Comparison of ENCODE assay signal across 8 cellular contexts in genomic region chr11:63682045-63682915, GRCh38. TPM values are rescaled to one million over a fixed set of nuclear protein-coding genes. Genes with fewer than 3 reads are reported as not detected.
A peak's percentile ranks its signal among the peaks of the same experiment; 100 is the strongest.
DNase-seq lines count a peak whose midpoint lies in the region; ATAC-seq, FAIRE-seq and TF ChIP-seq lines count a peak whose summit lies in the region.

No MANE protein-coding gene starts in this region.

- TF ChIP-seq POLR2A in A549 (IDR thresholded peaks at IDR 0.05; ENCODE audit: low read length) (no peak), GM18505 (IDR thresholded peaks at IDR 0.05; ENCODE audit: borderline replicate concordance, extremely low read depth, insufficient read depth, insufficient read length) (no peak)

- peaks cover 33% of the 10 kb centered on the region for H3K4me1 Mint-ChIP-seq in WTC11
- peaks cover 33% of the 10 kb centered on the region for H3K4me1 Mint-ChIP-seq in nephron

- DNase-seq in A549 (ENCODE audit: low read depth in 1 of 2, low spot score in 1 of 2) (peak; percentile 11 to 42), MG63 (peak; percentile 21), WTC11 (ENCODE audit: low spot score) (no peak), fibroblast of peridontal ligament (ENCODE audit: extremely low read depth) (peak; percentile 32), SKM-1 (lab: John Stamatoyannopoulos, UW; ENCODE audit: unreplicated experiment) (no peak)

- peak overlapping the region; percentile 84 for H3K27ac Mint-ChIP-seq in WTC11
- H3K27ac Mint-ChIP-seq in nephron = peak overlapping the region; percentile 75 to 91 (median 86)

- CTCF ChIA-PET in A549 (lab: Yijun Ruan, JAX) = interaction anchor here (0.7 to 3.6 kb wide), 13 partner anchors 9 to 801 kb away, joined by 3 to 26 read pairs (median 4); partner anchors contain the start of genes ATL3 and SLC3A2
- CTCF ChIA-PET in WTC11 (lab: Charles Lee) = interaction anchor here (0.6 to 3.0 kb wide), 11 partner anchors 9 to 1114 kb away, joined by 3 to 25 read pairs (median 4); partner anchors contain the start of genes ATL3 and STX5

- no peak for FAIRE-seq in A549 (lab: Jason Lieb, UNC)

- H3K36me3 ChIP-seq in MG63 = peaks cover 11% of the 10 kb centered on the region

- no peaks in the 10 kb centered on the region for H3K9me3 Mint-ChIP-seq in WTC11
- H3K9me3 Mint-ChIP-seq in nephron = no peaks in the 10 kb centered on the region

- peaks cover 32% of the 10 kb centered on the region for H3K4me1 ChIP-seq in A549

- H3K36me3 Mint-ChIP-seq in WTC11 = no peaks in the 10 kb centered on the region
- H3K36me3 Mint-ChIP-seq in nephron (ENCODE audit: low read depth) = no peaks in the 10 kb centered on the region

- peak overlapping the region; percentile 84 for H3K4me2 ChIP-seq in A549

- no peak for TF ChIP-seq EP300 in A549 (IDR thresholded peaks at IDR 0.05)

- TF ChIP-seq CTCF in A549 (IDR thresholded peaks at IDR 0.05) (no peak), WTC11 (IDR thresholded peaks at IDR 0.05) (no peak), nephron (IDR thresholded peaks at IDR 0.05; ENCODE audit: unreplicated experiment in 3 of 3) (peak; percentile 28 to 30 (median 29))

- peak overlapping the region; percentile 90 to 95 for H3K27ac ChIP-seq in A549

- peak; percentile 38 to 53 for ATAC-seq in A549
- ATAC-seq in GM18505 (IDR thresholded peaks at IDR 0.05; ENCODE audit: unreplicated experiment) = peak; percentile 7
- ATAC-seq in WTC11 = peak; percentile 5
- no peak for ATAC-seq in HG03196 (IDR thresholded peaks at IDR 0.05; ENCODE audit: unreplicated experiment)

- no peaks in the 10 kb centered on the region for H3K27me3 ChIP-seq in MG63

- TF ChIP-seq RAD21 in A549 (conservative IDR thresholded peaks at IDR 0.05 in 1 of 2, IDR thresholded peaks at IDR 0.05 in 1 of 2) = no peak

- POLR2A ChIA-PET in A549 (lab: Yijun Ruan, JAX) (interaction anchor here (0.6 to 3.4 kb wide), 12 partner anchors 9 to 841 kb away, joined by 3 to 29 read pairs (median 4); partner anchors contain the start of gene ATL3), WTC11 (lab: Charles Lee) (interaction anchor here (0.6 to 2.5 kb wide), 12 partner anchors 11 to 235 kb away, joined by 3 to 27 read pairs (median 3); partner anchors contain the start of gene ATL3)

- H3K9me3 ChIP-seq in A549 = no peaks in the 10 kb centered on the region
- H3K9me3 ChIP-seq in MG63 = no peaks in the 10 kb centered on the region

- 4% methylated on average over 17 of the region's 17 CpGs for WGBS in A549 (ENCODE audit: missing lambda C conversion rate)

- H3K4me3 ChIP-seq in A549 = peak overlapping the region; percentile 82
- H3K4me3 ChIP-seq in MG63 = peak overlapping the region; percentile 98

- H3K27me3 Mint-ChIP-seq in WTC11 (ENCODE audit: low read depth) (no peaks in the 10 kb centered on the region; the same call in none of the 2 replicates), nephron (ENCODE audit: low read depth) (peaks cover 12% of the 10 kb centered on the region)

- H3K4me3 Mint-ChIP-seq in WTC11 (peak overlapping the region; percentile 93), nephron (peak overlapping the region; percentile 86 to 97 (median 95))

TF ChIP-seq in A549, 52 proteins besides CTCF, POLR2A, EP300 and RAD21 (continues in another document):
- TF ChIP-seq E2F6 (IDR thresholded peaks at IDR 0.05; ENCODE audit: borderline replicate concordance, low read depth) = no peak
- TF ChIP-seq ZSCAN20 (CRISPR knock-in tag; IDR thresholded peaks at IDR 0.05) = no peak
- TF ChIP-seq REST (IDR thresholded peaks at IDR 0.05) = 0 out of 2 replicates have a peak, but pooled peaks have one; percentile 11
- no peak for TF ChIP-seq RFX5 (IDR thresholded peaks at IDR 0.05)
- TF ChIP-seq RCOR1 (IDR thresholded peaks at IDR 0.05; ENCODE audit: low read depth, low read length) = no peak
- 0 out of 2 replicates have a peak, but pooled peaks have one; percentile 45 for TF ChIP-seq KDM5A (IDR thresholded peaks at IDR 0.05)

TF ChIP-seq in WTC11, 78 proteins besides CTCF, POLR2A, EP300 and RAD21:
- TF ChIP-seq ETV6 (CRISPR knock-in tag; IDR thresholded peaks at IDR 0.05) = 0 out of 2 replicates have a peak, but pooled peaks have one; percentile 6
- no peak for TF ChIP-seq E2F4 (CRISPR knock-in tag; IDR thresholded peaks at IDR 0.05; ENCODE audit: borderline replicate concordance, low read depth)

RNA-seq across cellular contexts. Expression of gene RTN3, which starts 1.0 kb away (rescaled TPM):
- polyA plus RNA-seq in A549 (2011; rRNA removed) (167 and 196 TPM in 2 replicates), A549 (2017; fragmentation: RNase III; extraction: RNeasy Plus Mini Kit Qiagen cat#74134 plus additional on column Dnase treatment) (101 to 108 TPM (median 108 TPM) in 3 replicates)
- 42.7 and 53.8 TPM in 2 replicates for polyA plus RNA-seq in A549 (2012; cell fraction: cytosol; rRNA removed)
- polyA plus RNA-seq in A549 (2012; cell fraction: nucleus; rRNA removed) = 43.7 and 53.4 TPM in 2 replicates
- polyA minus RNA-seq in A549 (2011; rRNA and poly(A)+ RNA removed) = 108 and 114 TPM in 2 replicates
- total RNA-seq in MG63 (2014; rRNA removed; shearing (Covaris generic); ENCODE audit: low replicate concordance) = 107 and 112 TPM in 2 replicates
- total RNA-seq in WTC11 (2021) = 156 to 167 TPM (median 159 TPM) in 3 replicates

RNA-seq across cellular contexts. Expression of gene ATL3, which starts 11.1 kb away (rescaled TPM):
- 45.4 and 50.8 TPM in 2 replicates for polyA plus RNA-seq in A549 (2011; rRNA removed)
- 14.1 and 20.3 TPM in 2 replicates for polyA plus RNA-seq in A549 (2012; cell fraction: cytosol; rRNA removed)
- polyA plus RNA-seq in A549 (2012; cell fraction: nucleus; rRNA removed) = 13.2 and 16.5 TPM in 2 replicates
- 26.0 to 26.9 TPM (median 26.3 TPM) in 3 replicates for polyA plus RNA-seq in A549 (2017; fragmentation: RNase III; extraction: RNeasy Plus Mini Kit Qiagen cat#74134 plus additional on column Dnase treatment)
- 58.7 and 60.9 TPM in 2 replicates for polyA minus RNA-seq in A549 (2011; rRNA and poly(A)+ RNA removed)
- total RNA-seq in MG63 (2014; rRNA removed; shearing (Covaris generic); ENCODE audit: low replicate concordance) = 92.4 and 93.6 TPM in 2 replicates
- total RNA-seq in WTC11 (2021) = 28.8 to 32.8 TPM (median 32.1 TPM) in 3 replicates

Comparison
In these comparisons a context has a peak if more than half of its experiments do, and no peak if none do; other contexts are left out.
1. DNase-seq: peak in A549 (2 of 2), MG63 (single experiment) and fibroblast of peridontal ligament (single experiment); none in WTC11 (single experiment) and SKM-1 (single experiment).
2. CTCF ChIP-seq: peak in nephron (3 of 3); none in A549 (single experiment) and WTC11 (single experiment).